Comparison of ENCODE assay signal across 8 cellular contexts in genomic region chr1:39691383-39692151, GRCh38. TPM values are rescaled to one million over a fixed set of nuclear protein-coding genes. Genes with fewer than 3 reads are reported as not detected.
A peak's percentile ranks its signal among the peaks of the same experiment; 100 is the strongest.
DNase-seq lines count a peak whose midpoint lies in the region; ATAC-seq lines count a peak whose summit lies in the region.

Gene HPCAL4, minus strand, starts transcription at chr1:39691433. Its CDS starts 6,830 bp downstream, at chr1:39684603.

- DNase-seq in NCI-H2196 treated with DMSO at 0.1 percent for 48 hours (lab: John Stamatoyannopoulos, UW; ENCODE audit: unreplicated experiment), result peak; percentile 91
- peak; percentile 91 for DNase-seq in activated CD4-positive, alpha-beta T cell treated with anti-CD3 and anti-CD28 coated beads for 36 hours
- peak; percentile 97 for DNase-seq in cerebellum (ENCODE audit: low spot score)
- DNase-seq in kidney glomerular epithelial cell (lab: John Stamatoyannopoulos, UW), result peak; percentile 36
- peak; percentile 74 to 81 for DNase-seq in stimulated activated CD4-positive, alpha-beta T cell treated with anti-CD3 and anti-CD28 coated beads, Interleukin-15, amount 100 ng/mL, for 48 hours (ENCODE audit: low read depth in 2 of 2)

- POLR2A ChIA-PET in activated CD4-positive, alpha-beta T cell treated with anti-CD3 and anti-CD28 coated beads for 36 hours (lab: Charles Lee), result interaction anchor here (0.5 to 1.5 kb wide), 3 partner anchors 20 to 32 kb away, joined by 3 to 9 read pairs (median 3); partner anchors contain the start of gene NT5C1A

- CTCF ChIA-PET in activated CD4-positive, alpha-beta T cell treated with anti-CD3 and anti-CD28 coated beads for 36 hours (lab: Charles Lee), result interaction anchor here (0.5 to 1.1 kb wide), 6 partner anchors 19 to 368 kb away, joined by 3 to 4 read pairs (median 3); no protein-coding TSS in a partner anchor

- H3K27me3 Mint-ChIP-seq in activated CD4-positive, alpha-beta T cell treated with anti-CD3 and anti-CD28 coated beads for 36 hours, result peaks cover 17% of the 10 kb centered on the region

- H3K36me3 Mint-ChIP-seq in activated CD4-positive, alpha-beta T cell treated with anti-CD3 and anti-CD28 coated beads for 36 hours (ENCODE audit: low read depth), result no peaks in the 10 kb centered on the region

- H3K9me3 Mint-ChIP-seq in activated CD4-positive, alpha-beta T cell treated with anti-CD3 and anti-CD28 coated beads for 36 hours (ENCODE audit: low read depth), result no peaks in the 10 kb centered on the region

- intact Hi-C loops in activated CD4-positive, alpha-beta T cell treated with anti-CD3 and anti-CD28 coated beads for 36 hours (cut with DNase I, micrococcal nuclease), result loop anchor here (1.0 to 5.0 kb wide), 4 partner anchors 25 to 1664 kb away; partner anchors contain the start of gene PPIE (in 1 of the 2)

- peaks cover 36% of the 10 kb centered on the region for H3K4me1 Mint-ChIP-seq in activated CD4-positive, alpha-beta T cell treated with anti-CD3 and anti-CD28 coated beads for 36 hours

- no peak within 1 kb of the TSS for H3K27ac Mint-ChIP-seq in activated CD4-positive, alpha-beta T cell treated with anti-CD3 and anti-CD28 coated beads for 36 hours

- peak within 1 kb of the TSS; percentile 68 for H3K4me3 Mint-ChIP-seq in activated CD4-positive, alpha-beta T cell treated with anti-CD3 and anti-CD28 coated beads for 36 hours

- ATAC-seq in GM18502 (IDR thresholded peaks at IDR 0.05; ENCODE audit: poor library complexity, unreplicated experiment), result peak; percentile 95
- ATAC-seq in HG03108 (IDR thresholded peaks at IDR 0.05; ENCODE audit: unreplicated experiment), result peak; percentile 62
- peak; percentile 94 for ATAC-seq in activated CD4-positive, alpha-beta T cell treated with anti-CD3 and anti-CD28 coated beads for 36 hours
- ATAC-seq in HG02763 (IDR thresholded peaks at IDR 0.05; ENCODE audit: unreplicated experiment), result no peak

RNA-seq across cellular contexts. Expression of gene HPCAL4, which starts in this region (rescaled TPM):
- 1 to 10 TPM in 1 of 2 experiments, under 1 TPM in 1; 0.94 to 1.1 TPM for total RNA-seq in activated CD4-positive, alpha-beta T cell treated with anti-CD3 and anti-CD28 coated beads for 36 hours
- total RNA-seq in cerebellum, result 27.9 TPM

Comparison
In these comparisons a context has a peak if more than half of its experiments do, and no peak if none do; other contexts are left out.
1. RNA of gene HPCAL4 (total RNA-seq): 27.9 TPM in cerebellum (single experiment); 0.94 to 1.1 TPM in activated CD4-positive, alpha-beta T cell treated with anti-CD3 and anti-CD28 coated beads for 36 hours; every median in the first group is over 10 times any median in the second.
2. DNase-seq: peak in every context shown above with its lines; median percentile 97 in cerebellum; 91 in NCI-H2196 treated with DMSO at 0.1 percent for 48 hours; 91 in activated CD4-positive, alpha-beta T cell treated with anti-CD3 and anti-CD28 coated beads for 36 hours; 78 in stimulated activated CD4-positive, alpha-beta T cell treated with anti-CD3 and anti-CD28 coated beads, Interleukin-15, amount 100 ng/mL, for 48 hours; 36 in kidney glomerular epithelial cell.